7 cellular contexts compared by ENCODE assay signal in genomic region chr22:21452666-21453065, GRCh38. TPM values are rescaled to one million over a fixed set of nuclear protein-coding genes. Genes with fewer than 3 reads are reported as not detected.
DNase-seq lines count a peak whose midpoint lies in the region; ATAC-seq and TF ChIP-seq lines count a peak whose summit lies in the region.
"Not testable (repeated sequence)": the region's sequence is repeated elsewhere in the genome, so short reads cannot be mapped to it uniquely, and the experiment has no call there.

No MANE protein-coding gene starts in this region.

- not testable (repeated sequence) for H3K4me3 ChIP-seq in left lung, upper lobe of right lung

- not testable (repeated sequence) for H3K9me3 ChIP-seq in T-helper 17 cell (ENCODE audit: control insufficient read depth, low read length, poor library complexity, severe bottlenecking); left lung; upper lobe of right lung

- H3K36me3 ChIP-seq in left lung, upper lobe of right lung: not testable (repeated sequence)

- not testable (repeated sequence) for H3K9me3 Mint-ChIP-seq in chondrocyte (ENCODE audit: low read depth); osteocyte (ENCODE audit: unreplicated experiment)

- H3K27ac Mint-ChIP-seq in T-helper 17 cell; chondrocyte (ENCODE audit: unreplicated experiment); osteocyte (ENCODE audit: unreplicated experiment): not testable (repeated sequence)

- H3K4me3 Mint-ChIP-seq in T-helper 17 cell, result peak overlapping the region; percentile 12
- not testable (repeated sequence) for H3K4me3 Mint-ChIP-seq in chondrocyte (ENCODE audit: unreplicated experiment); osteocyte (ENCODE audit: unreplicated experiment)

- not testable (repeated sequence) for H3K4me1 Mint-ChIP-seq in T-helper 17 cell; chondrocyte (ENCODE audit: low read depth); osteocyte (ENCODE audit: unreplicated experiment)

- H3K4me1 ChIP-seq in left lung, upper lobe of right lung: not testable (repeated sequence)

- ATAC-seq in T-helper 17 cell; Right ventricle myocardium superior (ENCODE audit: poor library complexity); left lung; upper lobe of right lung: not testable (repeated sequence)

- DNase-seq in T-helper 17 cell, result peak in 1 of 3 donors; percentile 3
- DNase-seq in activated CD8-positive, alpha-beta memory T cell treated with anti-CD3 and anti-CD28 coated beads, Interleukin-2, amount 50 U/mL, for 4 hours, result peak; percentile 1
- peak; percentile 5 for DNase-seq in chondrocyte (ENCODE audit: low spot score)
- DNase-seq in Right ventricle myocardium superior, result peak; percentile 8
- DNase-seq in left lung, result peak; percentile 9 to 25
- DNase-seq in osteocyte (ENCODE audit: extremely low spot score, unreplicated experiment), result peak; percentile 49
- peak; percentile 32 for DNase-seq in upper lobe of right lung

- not testable (repeated sequence) for H3K27ac ChIP-seq in left lung, upper lobe of right lung

- not testable (repeated sequence) for TF ChIP-seq CTCF in chondrocyte (IDR thresholded peaks at IDR 0.05); left lung (IDR thresholded peaks at IDR 0.05); osteocyte (IDR thresholded peaks at IDR 0.05); upper lobe of right lung (IDR thresholded peaks at IDR 0.05)

- not testable (repeated sequence) for H3K36me3 Mint-ChIP-seq in T-helper 17 cell (ENCODE audit: low read depth); chondrocyte (ENCODE audit: low read depth); osteocyte (ENCODE audit: unreplicated experiment)

- intact Hi-C loops in Right ventricle myocardium superior (cut with DNase I); left lung (cut with DNase I); upper lobe of right lung (cut with DNase I): not testable (repeated sequence)

- not testable (repeated sequence) for H3K27me3 ChIP-seq in left lung, upper lobe of right lung

- H3K27me3 Mint-ChIP-seq in T-helper 17 cell; chondrocyte (ENCODE audit: low read depth); osteocyte (ENCODE audit: unreplicated experiment): not testable (repeated sequence)

RNA-seq across cellular contexts. Expression of gene TMEM191C, which starts 14.5 kb away (rescaled TPM):
- 1 to 10 TPM; 2.0 to 3.4 TPM for total RNA-seq in T-helper 17 cell
- 0.49 to 1.7 TPM (median 1.5 TPM) in 3 replicates for total RNA-seq in chondrocyte
- total RNA-seq in Right ventricle myocardium superior, result 0.65 TPM
- total RNA-seq in left lung, result 1 to 10 TPM; 1.6 to 1.8 TPM
- total RNA-seq in osteocyte, result 1.2 and 2.1 TPM in 2 replicates
- total RNA-seq in upper lobe of right lung, result 4.0 TPM

RNA-seq across cellular contexts. Expression of gene HIC2, which starts 35.5 kb away (rescaled TPM):
- total RNA-seq in T-helper 17 cell (10 to 100 TPM; 11.5 to 11.9 TPM), chondrocyte (4.3 to 4.9 TPM (median 4.5 TPM) in 3 replicates), Right ventricle myocardium superior (1.4 TPM), left lung (1 to 10 TPM; 3.4 to 4.1 TPM), osteocyte (5.2 and 5.7 TPM in 2 replicates), upper lobe of right lung (5.1 TPM)
